Comparison of ENCODE assay signal across 20 cellular contexts in genomic region chr7:103143865-103144264, GRCh38.
"Had no signal": no experiment of that assay in that cellular context is flagged by ENCODE, and none has a peak within 500 bp of the region (broad histone marks: within the 10 kb centered on the region; RNA-seq: fewer than 3 reads in every experiment).

No MANE protein-coding gene starts in this region.

- DNase-seq: cortex of kidney; effector memory CD8-positive, alpha-beta T cell; erythroblast; esophagus squamous epithelium; foreskin melanocyte; glutamatergic neuron; heart right ventricle; hippocampal formation; kidney glomerular epithelial cell; naive thymus-derived CD4-positive, alpha-beta T cell; stimulated activated CD4-positive, alpha-beta T cell treated with anti-CD3 and anti-CD28 coated beads, Interleukin-2, amount 100 ng/mL, for 24 hours; stimulated activated CD4-positive, alpha-beta T cell treated with anti-CD3 and anti-CD28 coated beads, Interleukin-4, amount 100 ng/mL, for 4 hours had no signal

- H3K36me3 ChIP-seq: esophagus squamous epithelium, heart right ventricle, neural progenitor cell, thoracic aorta, vagina had no signal

- H3K9me3 ChIP-seq: esophagus squamous epithelium, heart right ventricle, thoracic aorta, tibial nerve, vagina had no signal

- H3K4me3 ChIP-seq: esophagus squamous epithelium, heart right ventricle, lung, neural progenitor cell, thoracic aorta, tibial nerve, vagina had no signal

- H3K27me3 ChIP-seq: heart right ventricle, neural progenitor cell, tibial nerve, vagina had no signal

- ATAC-seq: effector memory CD8-positive, alpha-beta T cell; heart right ventricle; naive thymus-derived CD4-positive, alpha-beta T cell; sciatic nerve; stimulated activated memory B cell treated with anti-CD40 and anti-IgM and Interleukin-4, amounts not matched to agents 10 μg/mL and 1 μg/mL and 100 μg/mL, for 72 hours had no signal

- H3K27ac ChIP-seq: esophagus squamous epithelium, heart right ventricle, neural progenitor cell, parathyroid adenoma, thoracic aorta, tibial nerve, vagina had no signal
